In the genomic region with DNA sequence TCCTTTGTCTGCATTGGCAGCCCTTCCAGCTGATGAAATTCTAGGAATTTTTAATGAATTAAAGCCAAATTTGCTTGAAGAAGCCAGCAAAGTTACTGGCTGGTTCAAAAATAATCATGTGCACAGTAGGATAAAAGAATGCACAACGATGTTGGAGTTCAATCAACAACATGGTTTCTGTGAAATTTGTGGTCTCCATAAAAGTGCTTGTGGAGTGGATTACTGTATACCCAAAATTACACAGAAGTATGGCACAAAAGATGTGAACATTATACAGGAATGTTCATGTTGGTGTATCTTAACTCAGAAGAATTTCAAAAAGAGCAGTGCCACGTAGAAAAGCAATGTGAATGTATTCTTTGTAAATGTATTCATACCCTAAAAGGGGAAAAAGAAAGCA, we compare ENCODE assay signal across 1 cellular context.
TF ChIP-seq lines count a peak whose summit lies in the region.

No MANE protein-coding gene starts in this region.

TF ChIP-seq in GM23338, 12 proteins besides CTCF, POLR2A, EP300 and RAD21 (continued from another document):
- TF ChIP-seq, protein P1, sequence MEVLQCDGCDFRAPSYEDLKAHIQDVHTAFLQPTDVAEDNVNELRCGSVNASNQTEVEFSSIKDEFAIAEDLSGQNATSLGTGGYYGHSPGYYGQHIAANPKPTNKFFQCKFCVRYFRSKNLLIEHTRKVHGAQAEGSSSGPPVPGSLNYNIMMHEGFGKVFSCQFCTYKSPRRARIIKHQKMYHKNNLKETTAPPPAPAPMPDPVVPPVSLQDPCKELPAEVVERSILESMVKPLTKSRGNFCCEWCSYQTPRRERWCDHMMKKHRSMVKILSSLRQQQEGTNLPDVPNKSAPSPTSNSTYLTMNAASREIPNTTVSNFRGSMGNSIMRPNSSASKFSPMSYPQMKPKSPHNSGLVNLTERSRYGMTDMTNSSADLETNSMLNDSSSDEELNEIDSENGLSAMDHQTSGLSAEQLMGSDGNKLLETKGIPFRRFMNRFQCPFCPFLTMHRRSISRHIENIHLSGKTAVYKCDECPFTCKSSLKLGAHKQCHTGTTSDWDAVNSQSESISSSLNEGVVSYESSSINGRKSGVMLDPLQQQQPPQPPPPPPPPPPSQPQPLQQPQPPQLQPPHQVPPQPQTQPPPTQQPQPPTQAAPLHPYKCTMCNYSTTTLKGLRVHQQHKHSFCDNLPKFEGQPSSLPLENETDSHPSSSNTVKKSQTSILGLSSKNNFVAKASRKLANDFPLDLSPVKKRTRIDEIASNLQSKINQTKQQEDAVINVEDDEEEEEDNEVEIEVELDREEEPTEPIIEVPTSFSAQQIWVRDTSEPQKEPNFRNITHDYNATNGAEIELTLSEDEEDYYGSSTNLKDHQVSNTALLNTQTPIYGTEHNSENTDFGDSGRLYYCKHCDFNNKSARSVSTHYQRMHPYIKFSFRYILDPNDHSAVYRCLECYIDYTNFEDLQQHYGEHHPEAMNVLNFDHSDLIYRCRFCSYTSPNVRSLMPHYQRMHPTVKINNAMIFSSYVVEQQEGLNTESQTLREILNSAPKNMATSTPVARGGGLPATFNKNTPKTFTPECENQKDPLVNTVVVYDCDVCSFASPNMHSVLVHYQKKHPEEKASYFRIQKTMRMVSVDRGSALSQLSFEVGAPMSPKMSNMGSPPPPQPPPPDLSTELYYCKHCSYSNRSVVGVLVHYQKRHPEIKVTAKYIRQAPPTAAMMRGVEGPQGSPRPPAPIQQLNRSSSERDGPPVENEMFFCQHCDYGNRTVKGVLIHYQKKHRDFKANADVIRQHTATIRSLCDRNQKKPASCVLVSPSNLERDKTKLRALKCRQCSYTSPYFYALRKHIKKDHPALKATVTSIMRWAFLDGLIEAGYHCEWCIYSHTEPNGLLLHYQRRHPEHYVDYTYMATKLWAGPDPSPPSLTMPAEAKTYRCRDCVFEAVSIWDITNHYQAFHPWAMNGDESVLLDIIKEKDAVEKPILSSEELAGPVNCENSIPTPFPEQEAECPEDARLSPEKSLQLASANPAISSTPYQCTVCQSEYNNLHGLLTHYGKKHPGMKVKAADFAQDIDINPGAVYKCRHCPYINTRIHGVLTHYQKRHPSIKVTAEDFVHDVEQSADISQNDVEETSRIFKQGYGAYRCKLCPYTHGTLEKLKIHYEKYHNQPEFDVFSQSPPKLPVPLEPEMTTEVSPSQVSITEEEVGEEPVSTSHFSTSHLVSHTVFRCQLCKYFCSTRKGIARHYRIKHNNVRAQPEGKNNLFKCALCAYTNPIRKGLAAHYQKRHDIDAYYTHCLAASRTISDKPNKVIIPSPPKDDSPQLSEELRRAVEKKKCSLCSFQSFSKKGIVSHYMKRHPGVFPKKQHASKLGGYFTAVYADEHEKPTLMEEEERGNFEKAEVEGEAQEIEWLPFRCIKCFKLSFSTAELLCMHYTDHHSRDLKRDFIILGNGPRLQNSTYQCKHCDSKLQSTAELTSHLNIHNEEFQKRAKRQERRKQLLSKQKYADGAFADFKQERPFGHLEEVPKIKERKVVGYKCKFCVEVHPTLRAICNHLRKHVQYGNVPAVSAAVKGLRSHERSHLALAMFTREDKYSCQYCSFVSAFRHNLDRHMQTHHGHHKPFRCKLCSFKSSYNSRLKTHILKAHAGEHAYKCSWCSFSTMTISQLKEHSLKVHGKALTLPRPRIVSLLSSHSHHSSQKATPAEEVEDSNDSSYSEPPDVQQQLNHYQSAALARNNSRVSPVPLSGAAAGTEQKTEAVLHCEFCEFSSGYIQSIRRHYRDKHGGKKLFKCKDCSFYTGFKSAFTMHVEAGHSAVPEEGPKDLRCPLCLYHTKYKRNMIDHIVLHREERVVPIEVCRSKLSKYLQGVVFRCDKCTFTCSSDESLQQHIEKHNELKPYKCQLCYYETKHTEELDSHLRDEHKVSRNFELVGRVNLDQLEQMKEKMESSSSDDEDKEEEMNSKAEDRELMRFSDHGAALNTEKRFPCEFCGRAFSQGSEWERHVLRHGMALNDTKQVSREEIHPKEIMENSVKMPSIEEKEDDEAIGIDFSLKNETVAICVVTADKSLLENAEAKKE (CRISPR knock-in tag; IDR thresholded peaks at IDR 0.05), result no peak
- TF ChIP-seq ZNF114 (CRISPR knock-in tag; IDR thresholded peaks at IDR 0.05) (no peak), JUNB (IDR thresholded peaks at IDR 0.05; ENCODE audit: unreplicated experiment) (no peak), ZNF331 (CRISPR knock-in tag; IDR thresholded peaks at IDR 0.05; ENCODE audit: low read depth) (no peak)
